ENCODE assay signal across 11 cellular contexts in the genomic region with DNA sequence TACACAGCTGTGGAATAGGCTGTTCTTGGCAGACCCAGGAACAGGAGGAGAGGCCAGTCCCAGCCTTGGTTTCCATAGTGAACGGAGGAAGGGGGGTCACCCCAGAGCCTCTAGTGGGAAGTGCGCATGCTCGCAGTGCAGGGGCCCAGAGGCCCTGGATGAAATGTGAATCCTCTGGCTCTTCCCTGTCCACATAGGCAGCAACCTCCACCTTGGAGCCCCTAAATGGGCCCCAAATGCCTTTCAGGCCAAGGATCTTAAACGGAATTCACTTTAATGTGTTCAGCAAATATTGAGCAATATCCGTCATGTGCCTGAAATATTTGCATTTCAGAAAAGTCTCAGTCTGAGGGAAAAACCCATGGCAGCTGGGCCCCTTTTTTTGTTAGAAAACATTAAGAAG. TPM values are rescaled to one million over a fixed set of nuclear protein-coding genes. Genes with fewer than 3 reads are reported as not detected.
A peak's percentile ranks its signal among the peaks of the same experiment; 100 is the strongest.
DNase-seq lines count a peak whose midpoint lies in the region; ATAC-seq, FAIRE-seq and TF ChIP-seq lines count a peak whose summit lies in the region.
"Had no signal": no experiment of that assay in that cellular context is flagged by ENCODE, and none has a peak within 500 bp of the region (broad histone marks: within the 10 kb centered on the region; RNA-seq: fewer than 3 reads in every experiment).

No MANE protein-coding gene starts in this region.

- no TSS peak for BruUV-seq in HepG2 (replicated peaks; lab: Mats Ljungman, UMichigan)

- 7% methylated on average over 3 of the region's 5 CpGs for WGBS in HepG2 (ENCODE audit: low lambda C conversion rate)

- POLR2A ChIA-PET in HepG2 (lab: Yijun Ruan, JAX): interaction anchor here (2.7 kb wide), 1 partner anchor 23 kb away, joined by 19 read pairs; no protein-coding TSS in a partner anchor

- TF ChIP-seq POLR2A in HepG2 (IDR thresholded peaks at IDR 0.05; ENCODE audit: insufficient read depth in 1 of 2, low read depth in 2 of 2, low read length in 2 of 2): no peak

- DNase-seq in NCI-H1436 treated with DMSO at 0.1 percent for 48 hours (lab: John Stamatoyannopoulos, UW) (peak; percentile 72), dedifferentiated amniotic fluid mesenchymal stem cell (ENCODE audit: extremely low spot score) (peak; percentile 15), HepG2 (ENCODE audit: low spot score) (peak; percentile 93), stromal cell of bone marrow (ENCODE audit: low read depth) (peak; percentile 31), HCEC 1CT (no peak), T-helper 9 cell (no peak), NCI-H345 treated with DMSO at 0.1 percent for 48 hours (lab: John Stamatoyannopoulos, UW; ENCODE audit: unreplicated experiment) (no peak)
- DNase-seq: stimulated activated CD4-positive, alpha-beta T cell treated with anti-CD3 and anti-CD28 coated beads, Interleukin-2, amount 100 ng/mL, for 48 hours had no signal

- H3K36me3 ChIP-seq in HepG2 (replicated peaks in 1 of 2; ENCODE audit: control insufficient read depth in 1 of 2, insufficient read depth in 2 of 2, low read length in 2 of 2): no peaks in the 10 kb centered on the region

- TF ChIP-seq EP300 in HepG2 (IDR thresholded peaks at IDR 0.05; ENCODE audit: low read depth in 2 of 2, low read length in 2 of 2): peak in 1 of 2 experiments; percentile 90; a peak in 3 of 4 replicates
- TF ChIP-seq EP300 in HepG2 (CRISPR knock-in tag; IDR thresholded peaks at IDR 0.05; ENCODE audit: borderline replicate concordance): peak; percentile 73; the same call in 1 of the 2 replicates

- H3K4me1 ChIP-seq in HepG2 (ENCODE audit: insufficient read depth, low read length): peaks cover 27% of the 10 kb centered on the region

- no peak overlapping the region; a peak in 1 of 6 replicates for H3K4me3 ChIP-seq in HepG2 (replicated peaks in 1 of 3; ENCODE audit: insufficient read depth in 1 of 3, low read depth in 2 of 3, low read length in 3 of 3)

- no peak overlapping the region for H3K9ac ChIP-seq in HepG2 (ENCODE audit: insufficient read depth, low read depth, low read length)

- TF ChIP-seq CTCF in HepG2 (CRISPR knock-in tag; IDR thresholded peaks at IDR 0.05): no peak

- H3K4me2 ChIP-seq in HepG2 (ENCODE audit: low read depth, low read length): peak overlapping the region; percentile 55

- no peaks in the 10 kb centered on the region for H4K20me1 ChIP-seq in HepG2 (ENCODE audit: insufficient read depth, low read length)

- TF ChIP-seq RAD21 in HepG2 (CRISPR knock-in tag; IDR thresholded peaks at IDR 0.05): no peak

- CTCF ChIA-PET in HepG2 (lab: Yijun Ruan, JAX; ENCODE audit: low intra/inter-chr PET ratio, low total read pairs): no interaction called here

- FAIRE-seq in HepG2 (lab: Jason Lieb, UNC): peak; percentile 82
- FAIRE-seq: H54 had no signal

- no peaks in the 10 kb centered on the region for H3K79me2 ChIP-seq in HepG2 (ENCODE audit: insufficient read depth, low read length)

- in situ Hi-C loops in HepG2 (cut with HindIII; ENCODE audit: extremely low pct_ligation_motif_present, low pct_unique_long_range_greater_than_20kb): no loop called here

- no peaks in the 10 kb centered on the region for H3K27me3 ChIP-seq in HepG2 (ENCODE audit: control insufficient read depth in 1 of 2, insufficient read depth in 2 of 2, low read length in 2 of 2)

- H3K9me3 ChIP-seq in HepG2 (ENCODE audit: low read length): peaks cover 8% of the 10 kb centered on the region; the same call in 1 of the 2 replicates

- H3K27ac ChIP-seq in HepG2 (ENCODE audit: extremely low read length, insufficient read depth, low read length): peak overlapping the region; percentile 67

- ATAC-seq in HepG2 (peak; percentile 96), GM19328 (IDR thresholded peaks at IDR 0.05; ENCODE audit: unreplicated experiment) (no peak)

- intact Hi-C loops in HepG2 (cut with micrococcal nuclease; ENCODE audit: unreplicated experiment): no loop called here

- H2AFZ ChIP-seq in HepG2 (ENCODE audit: low read length): no peak overlapping the region

TF ChIP-seq in HepG2, 621 proteins besides CTCF, POLR2A, EP300 and RAD21 (continues in another document):
- TF ChIP-seq, protein P1, sequence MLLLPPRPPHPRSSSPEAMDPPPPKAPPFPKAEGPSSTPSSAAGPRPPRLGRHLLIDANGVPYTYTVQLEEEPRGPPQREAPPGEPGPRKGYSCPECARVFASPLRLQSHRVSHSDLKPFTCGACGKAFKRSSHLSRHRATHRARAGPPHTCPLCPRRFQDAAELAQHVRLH (CRISPR knock-in tag; IDR thresholded peaks at IDR 0.05; ENCODE audit: borderline replicate concordance, low read depth): peak; percentile 49; the same call in 1 of the 2 replicates
- peak; percentile 57 for TF ChIP-seq FOSL2 (CRISPR knock-in tag; IDR thresholded peaks at IDR 0.05)
- TF ChIP-seq ZNF563 (CRISPR knock-in tag; IDR thresholded peaks at IDR 0.05): no peak
- TF ChIP-seq HMG20A (CRISPR knock-in tag; IDR thresholded peaks at IDR 0.05; ENCODE audit: borderline replicate concordance): peak; percentile 83; the same call in 1 of the 2 replicates
- TF ChIP-seq SOX13 (IDR thresholded peaks at IDR 0.05): no peak
- TF ChIP-seq SOX13 (CRISPR knock-in tag; conservative IDR thresholded peaks at IDR 0.05 in 1 of 2, IDR thresholded peaks at IDR 0.05 in 1 of 2): peak in 1 of 2 experiments; percentile 85; a peak in 2 of 4 replicates
- TF ChIP-seq, protein P2, sequence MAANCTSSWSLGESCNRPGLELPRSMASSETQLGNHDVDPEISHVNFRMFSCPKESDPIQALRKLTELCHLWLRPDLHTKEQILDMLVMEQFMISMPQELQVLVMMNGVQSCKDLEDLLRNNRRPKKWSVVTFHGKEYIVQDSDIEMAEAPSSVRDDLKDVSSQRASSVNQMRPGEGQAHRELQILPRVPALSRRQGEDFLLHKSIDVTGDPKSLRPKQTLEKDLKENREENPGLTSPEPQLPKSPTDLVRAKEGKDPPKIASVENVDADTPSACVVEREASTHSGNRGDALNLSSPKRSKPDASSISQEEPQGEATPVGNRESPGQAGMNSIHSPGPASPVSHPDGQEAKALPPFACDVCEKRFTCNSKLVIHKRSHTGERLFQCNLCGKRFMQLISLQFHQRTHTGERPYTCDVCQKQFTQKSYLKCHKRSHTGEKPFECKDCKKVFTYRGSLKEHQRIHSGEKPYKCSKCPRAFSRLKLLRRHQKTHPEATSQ (CRISPR knock-in tag; IDR thresholded peaks at IDR 0.05; ENCODE audit: borderline replicate concordance): peak; percentile 62; the same call in 1 of the 2 replicates
- peak; percentile 100 for TF ChIP-seq NFKBIZ (CRISPR knock-in tag; IDR thresholded peaks at IDR 0.05)
- TF ChIP-seq RXRB (CRISPR knock-in tag; IDR thresholded peaks at IDR 0.05; ENCODE audit: borderline replicate concordance): peak; percentile 73

RNA-seq across cellular contexts. Expression of a gene that starts 3.3 kb away (rescaled TPM):
- total RNA-seq in HepG2 (2016; rRNA removed; fragmentation: Illumina TruSeq; extraction: Trizol): not detected in 2 replicates
- not detected in 2 replicates for total RNA-seq in HepG2 (2016; cell fraction: cytosol; rRNA removed; fragmentation: Illumina TruSeq; extraction: Trizol; ENCODE audit: low read depth)
- not detected in 2 replicates for total RNA-seq in HepG2 (2016; cell fraction: insoluble cytoplasmic fraction; rRNA removed; fragmentation: Illumina TruSeq; extraction: Trizol)
- not detected in 2 replicates for total RNA-seq in HepG2 (2016; cell fraction: membrane; rRNA removed; fragmentation: Illumina TruSeq; extraction: Trizol)
- total RNA-seq in HepG2 (2016; cell fraction: nucleus; rRNA removed; fragmentation: Illumina TruSeq; extraction: Trizol): not detected in 2 replicates
- polyA plus RNA-seq in HepG2 (2011; rRNA removed): 0.03 TPM in 1 of 2 replicates, not detected in the other
- polyA plus RNA-seq in HepG2 (2011; cell fraction: cytosol; rRNA removed): not detected in 2 replicates
- polyA plus RNA-seq in HepG2 (2011; cell fraction: nucleus; rRNA removed): 0.21 and 0.23 TPM in 2 replicates
- polyA plus RNA-seq in HepG2 (2012): not detected in 2 replicates
- not detected in 2 replicates for polyA plus RNA-seq in HepG2 (2016; cell fraction: cytosol; fragmentation: Illumina TruSeq; extraction: Trizol; ENCODE audit: low read depth)
- polyA plus RNA-seq in HepG2 (2016; cell fraction: insoluble cytoplasmic fraction; fragmentation: Illumina TruSeq; extraction: Trizol; ENCODE audit: low read depth): not detected in 2 replicates
- polyA plus RNA-seq in HepG2 (2016; cell fraction: membrane; fragmentation: Illumina TruSeq; extraction: Trizol; ENCODE audit: low read depth): not detected in 2 replicates
- not detected in 2 replicates for polyA plus RNA-seq in HepG2 (2016; cell fraction: nucleus; fragmentation: Illumina TruSeq; extraction: Trizol; ENCODE audit: insufficient read depth, low read depth)
- not detected in 2 replicates for polyA minus RNA-seq in HepG2 (2011; rRNA and poly(A)+ RNA removed; ENCODE audit: low replicate concordance)
- polyA minus RNA-seq in HepG2 (2011; cell fraction: cytosol; rRNA and poly(A)+ RNA removed): not detected in 2 replicates
- not detected in 2 replicates for polyA minus RNA-seq in HepG2 (2011; cell fraction: nucleus; rRNA and poly(A)+ RNA removed)

RNA-seq across cellular contexts. Expression of a gene that starts 42.8 kb away (rescaled TPM):
- total RNA-seq in HepG2 (2016; rRNA removed; fragmentation: Illumina TruSeq; extraction: Trizol): not detected in 2 replicates
- total RNA-seq in HepG2 (2016; cell fraction: cytosol; rRNA removed; fragmentation: Illumina TruSeq; extraction: Trizol; ENCODE audit: low read depth): not detected in 2 replicates
- not detected in 2 replicates for total RNA-seq in HepG2 (2016; cell fraction: insoluble cytoplasmic fraction; rRNA removed; fragmentation: Illumina TruSeq; extraction: Trizol)
- not detected in 2 replicates for total RNA-seq in HepG2 (2016; cell fraction: membrane; rRNA removed; fragmentation: Illumina TruSeq; extraction: Trizol)
- total RNA-seq in HepG2 (2016; cell fraction: nucleus; rRNA removed; fragmentation: Illumina TruSeq; extraction: Trizol): not detected in 2 replicates
- polyA plus RNA-seq in HepG2 (2011; rRNA removed): not detected in 2 replicates
- not detected in 2 replicates for polyA plus RNA-seq in HepG2 (2011; cell fraction: cytosol; rRNA removed)
- not detected in 2 replicates for polyA plus RNA-seq in HepG2 (2011; cell fraction: nucleus; rRNA removed)
- not detected in 2 replicates for polyA plus RNA-seq in HepG2 (2012)
- not detected in 2 replicates for polyA plus RNA-seq in HepG2 (2016; cell fraction: cytosol; fragmentation: Illumina TruSeq; extraction: Trizol; ENCODE audit: low read depth)
- not detected in 2 replicates for polyA plus RNA-seq in HepG2 (2016; cell fraction: insoluble cytoplasmic fraction; fragmentation: Illumina TruSeq; extraction: Trizol; ENCODE audit: low read depth)
- polyA plus RNA-seq in HepG2 (2016; cell fraction: membrane; fragmentation: Illumina TruSeq; extraction: Trizol; ENCODE audit: low read depth): not detected in 2 replicates
- polyA plus RNA-seq in HepG2 (2016; cell fraction: nucleus; fragmentation: Illumina TruSeq; extraction: Trizol; ENCODE audit: insufficient read depth, low read depth): not detected in 2 replicates
- polyA minus RNA-seq in HepG2 (2011; rRNA and poly(A)+ RNA removed; ENCODE audit: low replicate concordance): not detected in 2 replicates
- not detected in 2 replicates for polyA minus RNA-seq in HepG2 (2011; cell fraction: cytosol; rRNA and poly(A)+ RNA removed)
- polyA minus RNA-seq in HepG2 (2011; cell fraction: nucleus; rRNA and poly(A)+ RNA removed): not detected in 2 replicates
- total RNA-seq: T-helper 2 cell treated with Interferon-gamma antibody and Interleukin-4, amounts not matched to agents 100 ng/mL and 5 ng/mL, for 36 hours had no signal

Comparison
In these comparisons a context has a peak if more than half of its experiments do, and no peak if none do; other contexts are left out.
1. DNase-seq: peak in NCI-H1436 treated with DMSO at 0.1 percent for 48 hours (single experiment), dedifferentiated amniotic fluid mesenchymal stem cell (single experiment), HepG2 (single experiment) and stromal cell of bone marrow (single experiment); none in HCEC 1CT (single experiment), T-helper 9 cell (single experiment) and NCI-H345 treated with DMSO at 0.1 percent for 48 hours (single experiment).